Comparison of ENCODE assay signal across 19 cellular contexts in genomic region chr5:96648598-96648997, GRCh38. TPM values are rescaled to one million over a fixed set of nuclear protein-coding genes. Genes with fewer than 3 reads are reported as not detected.
DNase-seq lines count a peak whose midpoint lies in the region; ATAC-seq and TF ChIP-seq lines count a peak whose summit lies in the region.
"Had no signal": no experiment of that assay in that cellular context is flagged by ENCODE, and none has a peak within 500 bp of the region (broad histone marks: within the 10 kb centered on the region; RNA-seq: fewer than 3 reads in every experiment).

No MANE protein-coding gene starts in this region.

- peak; percentile 9 for DNase-seq in ELR (ENCODE audit: low read depth)
- peak; percentile 43 for DNase-seq in MV-4-11 (lab: John Stamatoyannopoulos, UW)
- peak; percentile 30 for DNase-seq in myocyte (ENCODE audit: low read depth)
- no peak for DNase-seq in NCI-H2227 (lab: John Stamatoyannopoulos, UW; ENCODE audit: unreplicated experiment)
- no peak for DNase-seq in GM10248 (ENCODE audit: extremely low spot score)
- DNase-seq in GDM1 (lab: John Stamatoyannopoulos, UW), result no peak
- DNase-seq: activated gamma-delta T cell, aorta, hippocampal formation, Kasumi-1, naive B cell, NCI-H1694 treated with DMSO at 0.1 percent for 48 hours, NCI-H526, Peyer's patch, stomach, T-helper 1 cell had no signal

- CTCF ChIA-PET in GM10248 (lab: Yijun Ruan, JAX), result interaction anchor here (1.1 to 3.3 kb wide), 3 partner anchors 13 to 318 kb away, joined by 3 to 17 read pairs (median 6); partner anchors contain the start of gene CAST

- POLR2A ChIA-PET in GM10248 (lab: Yijun Ruan, JAX), result no interaction called here

- ATAC-seq in esophagus mucosa, result peak; percentile 20
- no peak for ATAC-seq in HG02981 (IDR thresholded peaks at IDR 0.05; ENCODE audit: unreplicated experiment)
- ATAC-seq: WTC11 had no signal

- no peak for TF ChIP-seq CTCF in GM10248 (IDR thresholded peaks at IDR 0.05; ENCODE audit: control extremely low read depth, extremely low read depth, low read depth, missing control alignments)

RNA-seq across cellular contexts. Expression of gene CAST, which starts 13.6 kb away (rescaled TPM):
- total RNA-seq in esophagus mucosa, result 433 TPM
- 146 and 183 TPM in 2 replicates for total RNA-seq in myocyte
- 93.1 TPM for polyA plus RNA-seq in myocyte (2012)

Comparison
In these comparisons a context has a peak if more than half of its experiments do, and no peak if none do; other contexts are left out.
1. DNase-seq: peak in ELR (single experiment), MV-4-11 (single experiment) and myocyte (single experiment); none in NCI-H2227 (single experiment), GM10248 (single experiment) and GDM1 (single experiment).